In genomic region chr1:108699375-108700332, GRCh38 we compare ENCODE assay signal across 15 cellular contexts. TPM values are rescaled to one million over a fixed set of nuclear protein-coding genes. Genes with fewer than 3 reads are reported as not detected.
DNase-seq lines count a peak whose midpoint lies in the region; ATAC-seq, FAIRE-seq and TF ChIP-seq lines count a peak whose summit lies in the region.
"Had no signal": no experiment of that assay in that cellular context is flagged by ENCODE, and none has a peak within 500 bp of the region (broad histone marks: within the 10 kb centered on the region; RNA-seq: fewer than 3 reads in every experiment).

No MANE protein-coding gene starts in this region.

- TF ChIP-seq EP300 in GM12878 (IDR thresholded peaks at IDR 0.05; ENCODE audit: borderline replicate concordance in 1 of 2, control insufficient read depth in 1 of 2, low read depth in 2 of 2, low read length in 2 of 2) = no peak

- H3K36me3 ChIP-seq in GM12878 (ENCODE audit: control insufficient read depth in 2 of 2, insufficient read depth in 2 of 2, low read length in 1 of 2) = peaks cover 8 to 37% of the 10 kb centered on the region in 2 experiments

- TF ChIP-seq POLR2A in NB4 (IDR thresholded peaks at IDR 0.05; ENCODE audit: extremely low read depth, insufficient read length) (no peak), GM12878 (IDR thresholded peaks at IDR 0.05; ENCODE audit: low read depth, low read length) (no peak)

- TF ChIP-seq RAD21 in GM12878 (IDR thresholded peaks at IDR 0.05; ENCODE audit: insufficient read depth, low read depth, low read length) = no peak

- peaks cover 7% of the 10 kb centered on the region for H3K4me1 Mint-ChIP-seq in neural crest cell

- TF ChIP-seq CTCF in NB4 (IDR thresholded peaks at IDR 0.05; ENCODE audit: low read depth, low read length) (no peak), GM12878 (IDR thresholded peaks at IDR 0.05 in 2 of 3, conservative IDR thresholded peaks at IDR 0.05 in 1 of 3; ENCODE audit: control insufficient read depth in 2 of 3, extremely low read depth in 1 of 3, insufficient read depth in 1 of 3, low read depth in 3 of 3, low read length in 3 of 3) (no peak), neural crest cell (conservative IDR thresholded peaks at IDR 0.05) (no peak)

- no peaks in the 10 kb centered on the region for H3K27me3 ChIP-seq in GM12878 (replicated peaks in 1 of 2; ENCODE audit: control insufficient read depth in 2 of 2, insufficient read depth in 2 of 2, low read length in 1 of 2)
- H3K27me3 ChIP-seq: SJCRH30 had no signal

- no peaks in the 10 kb centered on the region for H3K9me3 Mint-ChIP-seq in neural crest cell

- H3K9me3 ChIP-seq in GM12878 (replicated peaks; ENCODE audit: control insufficient read depth, insufficient read depth, low read length) = no peaks in the 10 kb centered on the region
- H3K9me3 ChIP-seq: SJCRH30 had no signal

- DNase-seq in SIG-M5 treated with dmso at 0.1 percent for 504 hours (lab: John Stamatoyannopoulos, UW; ENCODE audit: unreplicated experiment) = peak; percentile 54
- no peak for DNase-seq in SIG-M5 (lab: John Stamatoyannopoulos, UW)
- DNase-seq in NB4 (ENCODE audit: low read depth) = peak; percentile 30
- DNase-seq in GM12878 (ENCODE audit: low read depth, low spot score) = no peak
- no peak for DNase-seq in neural crest cell (ENCODE audit: low read depth, low spot score)
- DNase-seq in GM03348 (ENCODE audit: low spot score) = no peak
- no peak for DNase-seq in GM19240 (ENCODE audit: insufficient read length, low spot score)
- DNase-seq: activated CD4-positive, CD25-positive, alpha-beta regulatory T cell; dermis blood vessel endothelial cell; NCI-H1105; NCI-H526; SJCRH30 had no signal

- ATAC-seq in GM12878 (no peak), HG03378 (IDR thresholded peaks at IDR 0.05; ENCODE audit: unreplicated experiment) (no peak)

- H3K27me3 Mint-ChIP-seq in neural crest cell (ENCODE audit: low read depth) = no peaks in the 10 kb centered on the region

- no peaks in the 10 kb centered on the region for H4K20me1 ChIP-seq in GM12878 (ENCODE audit: control insufficient read depth, insufficient read depth)

- H3K4me3 ChIP-seq in NB4 (ENCODE audit: low read depth, low read length) = no peak overlapping the region
- H3K4me3 ChIP-seq in GM12878 = no peak overlapping the region
- H3K4me3 ChIP-seq: SJCRH30 had no signal

- in situ Hi-C loops in GM12878 (cut with MboI) = no loop called here

- no peak overlapping the region for H3K9ac ChIP-seq in GM12878 (ENCODE audit: control insufficient read depth, insufficient read depth, low read length)

- intact Hi-C loops in GM12878 (cut with micrococcal nuclease; ENCODE audit: unreplicated experiment) = no loop called here

- peaks cover 23% of the 10 kb centered on the region for H3K36me3 Mint-ChIP-seq in neural crest cell (ENCODE audit: low read depth)

- SMC1A ChIA-PET in GM12878 (lab: Charles Lee; ENCODE audit: uncharacterized antibody, unreplicated experiment) = no interaction called here

- POLR2A ChIA-PET in GM12878 (lab: Charles Lee) = no interaction called here

- H2AFZ ChIP-seq in GM12878 (ENCODE audit: control insufficient read depth, low read depth, low read length) = no peak overlapping the region

- H3K4me2 ChIP-seq in GM12878 (ENCODE audit: control insufficient read depth, insufficient read depth) = no peak overlapping the region

- no peak overlapping the region for H3K4me3 Mint-ChIP-seq in neural crest cell

- BruUV-seq in GM12878 (replicated peaks; lab: Mats Ljungman, UMichigan) = TSS peak; percentile 55

- WGBS in GM12878 (ENCODE audit: insufficient coverage, insufficient replicate concordance, low lambda C conversion rate, missing lambda C conversion rate) = 94% methylated on average over 22 of the region's 22 CpGs

- peak overlapping the region; percentile 32 for H3K27ac Mint-ChIP-seq in neural crest cell (ENCODE audit: unreplicated experiment)

- H3K4me1 ChIP-seq in GM12878 (ENCODE audit: control insufficient read depth, insufficient read depth, low read length) = peaks cover 8% of the 10 kb centered on the region; the same call in 1 of the 2 replicates

- RAD21 ChIA-PET in GM12878 (lab: Charles Lee; ENCODE audit: unreplicated experiment) = no interaction called here

- no peak for FAIRE-seq in GM12878 (lab: Jason Lieb, UNC)

- CTCF ChIA-PET in GM12878 (lab: Yijun Ruan, JAX) = no interaction called here

- no peak overlapping the region for H3K27ac ChIP-seq in GM12878 (ENCODE audit: control insufficient read depth, insufficient read depth)
- H3K27ac ChIP-seq: 22Rv1, SJCRH30 had no signal

- peaks cover 24% of the 10 kb centered on the region for H3K79me2 ChIP-seq in GM12878 (ENCODE audit: control insufficient read depth, insufficient read depth, low read length)

RNA-seq across cellular contexts. Expression of gene PRPF38B, which starts 7.5 kb away (rescaled TPM):
- 114 and 117 TPM in 2 replicates for total RNA-seq in GM12878 (2013; cell fraction: nucleolus; rRNA removed)
- total RNA-seq in GM12878 (2014; rRNA removed) (35.6 and 37.8 TPM in 2 replicates), GM12878 (2014; rRNA removed; fragmentation: Illumina TruSeq; extraction: Trizol) (47.5 and 49.2 TPM in 2 replicates), GM12878 (2021) (37.2 and 40.7 TPM in 2 replicates), neural crest cell (55.2 and 58.5 TPM in 2 replicates)
- 19.0 TPM for polyA plus RNA-seq in GM12878 (2011; ENCODE audit: low read depth)
- polyA plus RNA-seq in GM12878 (2011; rRNA removed) (72.1 and 107 TPM in 2 replicates), GM12878 (2014; fragmentation: Illumina TruSeq; extraction: Trizol) (79.2 and 107 TPM in 2 replicates), GM12878 (2014; fragmentation: Nextera tagmentation; extraction: Ambion mirVana) (10 to 100 TPM; 32.9 to 37.9 TPM), GM12878 (2014; rRNA removed) (65.8 and 69.0 TPM in 2 replicates), GM12878 (2016; fragmentation: Nextera tagmentation; extraction: Ambion mirVana) (10 to 100 TPM; 48.1 to 53.8 TPM)
- 19.6 and 30.4 TPM in 2 replicates for polyA plus RNA-seq in GM12878 (2011; cell fraction: cytosol; rRNA removed)
- 77.6 and 96.4 TPM in 2 replicates for polyA plus RNA-seq in GM12878 (2011; cell fraction: nucleus; rRNA removed)
- 39.1 and 43.1 TPM in 2 replicates for polyA plus RNA-seq in GM12878 (2012)
- 33.1 and 36.8 TPM in 2 replicates for polyA minus RNA-seq in GM12878 (2011; rRNA and poly(A)+ RNA removed)
- 13.5 and 14.0 TPM in 2 replicates for polyA minus RNA-seq in GM12878 (2011; cell fraction: cytosol; rRNA and poly(A)+ RNA removed)
- polyA minus RNA-seq in GM12878 (2011; cell fraction: nucleus; rRNA and poly(A)+ RNA removed) = 73.0 and 120 TPM in 2 replicates

RNA-seq across cellular contexts. Expression of gene FNDC7, which starts 13.1 kb away (rescaled TPM):
- not detected in 2 replicates for total RNA-seq in GM12878 (2013; cell fraction: nucleolus; rRNA removed)
- not detected in 2 replicates for total RNA-seq in GM12878 (2014; rRNA removed)
- total RNA-seq in GM12878 (2014; rRNA removed; fragmentation: Illumina TruSeq; extraction: Trizol) = not detected in 2 replicates
- total RNA-seq in GM12878 (2021) = not detected in 2 replicates
- not detected for polyA plus RNA-seq in GM12878 (2011; ENCODE audit: low read depth)
- not detected in 2 replicates for polyA plus RNA-seq in GM12878 (2011; rRNA removed)
- polyA plus RNA-seq in GM12878 (2011; cell fraction: cytosol; rRNA removed) = not detected in 2 replicates
- polyA plus RNA-seq in GM12878 (2011; cell fraction: nucleus; rRNA removed) = 0.07 and 0.16 TPM in 2 replicates
- polyA plus RNA-seq in GM12878 (2012) = not detected in 2 replicates
- 0.08 TPM in 1 of 2 replicates, not detected in the other for polyA plus RNA-seq in GM12878 (2014; fragmentation: Illumina TruSeq; extraction: Trizol)
- polyA plus RNA-seq in GM12878 (2014; fragmentation: Nextera tagmentation; extraction: Ambion mirVana) = not detected
- not detected in 2 replicates for polyA plus RNA-seq in GM12878 (2014; rRNA removed)
- not detected for polyA plus RNA-seq in GM12878 (2016; fragmentation: Nextera tagmentation; extraction: Ambion mirVana)
- polyA minus RNA-seq in GM12878 (2011; rRNA and poly(A)+ RNA removed) = not detected in 2 replicates
- polyA minus RNA-seq in GM12878 (2011; cell fraction: cytosol; rRNA and poly(A)+ RNA removed) = not detected in 2 replicates
- not detected in 2 replicates for polyA minus RNA-seq in GM12878 (2011; cell fraction: nucleus; rRNA and poly(A)+ RNA removed)
- total RNA-seq in neural crest cell = not detected in 2 replicates
- total RNA-seq: dermis blood vessel endothelial cell, mucosa of gallbladder had no signal

RNA-seq across cellular contexts. Expression of gene HENMT1, which starts 38.8 kb away (rescaled TPM):
- total RNA-seq in GM12878 (2013; cell fraction: nucleolus; rRNA removed) = 1.9 and 4.2 TPM in 2 replicates
- total RNA-seq in GM12878 (2014; rRNA removed) = 8.1 and 9.0 TPM in 2 replicates
- 10.1 and 10.5 TPM in 2 replicates for total RNA-seq in GM12878 (2014; rRNA removed; fragmentation: Illumina TruSeq; extraction: Trizol)
- 6.0 and 8.3 TPM in 2 replicates for total RNA-seq in GM12878 (2021)
- polyA plus RNA-seq in GM12878 (2011; ENCODE audit: low read depth) = 2.5 TPM
- polyA plus RNA-seq in GM12878 (2011; rRNA removed) = 4.4 and 7.3 TPM in 2 replicates
- polyA plus RNA-seq in GM12878 (2011; cell fraction: cytosol; rRNA removed) = 2.0 and 2.5 TPM in 2 replicates
- 1.4 and 1.9 TPM in 2 replicates for polyA plus RNA-seq in GM12878 (2011; cell fraction: nucleus; rRNA removed)
- 2.8 and 3.4 TPM in 2 replicates for polyA plus RNA-seq in GM12878 (2012)
- polyA plus RNA-seq in GM12878 (2014; fragmentation: Illumina TruSeq; extraction: Trizol) = 10.7 and 13.6 TPM in 2 replicates
- 10 to 100 TPM; 13.6 to 15.2 TPM for polyA plus RNA-seq in GM12878 (2014; fragmentation: Nextera tagmentation; extraction: Ambion mirVana)
- polyA plus RNA-seq in GM12878 (2014; rRNA removed) = 7.1 and 8.7 TPM in 2 replicates
- 10 to 100 TPM; 13.0 to 15.6 TPM for polyA plus RNA-seq in GM12878 (2016; fragmentation: Nextera tagmentation; extraction: Ambion mirVana)
- polyA minus RNA-seq in GM12878 (2011; rRNA and poly(A)+ RNA removed) = 0.98 and 1.8 TPM in 2 replicates
- polyA minus RNA-seq in GM12878 (2011; cell fraction: cytosol; rRNA and poly(A)+ RNA removed) = 0.67 and 0.94 TPM in 2 replicates
- 0.12 and 0.38 TPM in 2 replicates for polyA minus RNA-seq in GM12878 (2011; cell fraction: nucleus; rRNA and poly(A)+ RNA removed)
- total RNA-seq in neural crest cell = 8.0 and 9.0 TPM in 2 replicates
- total RNA-seq: SJCRH30 had no signal

RNA-seq across cellular contexts. Expression of gene STXBP3, which starts 46.8 kb away (rescaled TPM):
- total RNA-seq in GM12878 (2013; cell fraction: nucleolus; rRNA removed) = 103 and 142 TPM in 2 replicates
- total RNA-seq in GM12878 (2014; rRNA removed) (19.6 and 25.6 TPM in 2 replicates), GM12878 (2014; rRNA removed; fragmentation: Illumina TruSeq; extraction: Trizol) (29.3 and 35.1 TPM in 2 replicates), GM12878 (2021) (20.3 and 26.6 TPM in 2 replicates), neural crest cell (31.5 and 32.2 TPM in 2 replicates)
- polyA plus RNA-seq in GM12878 (2011; ENCODE audit: low read depth) = 6.8 TPM
- polyA plus RNA-seq in GM12878 (2011; rRNA removed) (28.8 and 49.6 TPM in 2 replicates), GM12878 (2014; fragmentation: Illumina TruSeq; extraction: Trizol) (26.4 and 31.5 TPM in 2 replicates), GM12878 (2014; fragmentation: Nextera tagmentation; extraction: Ambion mirVana) (10 to 100 TPM; 21.7 to 23.6 TPM), GM12878 (2014; rRNA removed) (21.1 and 28.2 TPM in 2 replicates), GM12878 (2016; fragmentation: Nextera tagmentation; extraction: Ambion mirVana) (10 to 100 TPM; 31.7 to 33.2 TPM)
- polyA plus RNA-seq in GM12878 (2011; cell fraction: cytosol; rRNA removed) = 6.2 and 6.7 TPM in 2 replicates
- polyA plus RNA-seq in GM12878 (2011; cell fraction: nucleus; rRNA removed) = 15.2 and 18.9 TPM in 2 replicates
- 14.6 and 16.6 TPM in 2 replicates for polyA plus RNA-seq in GM12878 (2012)
- 12.3 and 12.5 TPM in 2 replicates for polyA minus RNA-seq in GM12878 (2011; rRNA and poly(A)+ RNA removed)
- polyA minus RNA-seq in GM12878 (2011; cell fraction: cytosol; rRNA and poly(A)+ RNA removed) = 6.9 and 9.0 TPM in 2 replicates
- 13.3 and 29.6 TPM in 2 replicates for polyA minus RNA-seq in GM12878 (2011; cell fraction: nucleus; rRNA and poly(A)+ RNA removed)

Comparison
In these comparisons a context has a peak if more than half of its experiments do, and no peak if none do; other contexts are left out.
1. DNase-seq: peak in SIG-M5 treated with dmso at 0.1 percent for 504 hours (single experiment) and NB4 (single experiment); none in SIG-M5 (single experiment), GM12878 (single experiment), neural crest cell (single experiment), GM03348 (single experiment) and GM19240 (single experiment).